8 cellular contexts compared by ENCODE assay signal in genomic region chr3:107598926-107599754, GRCh38.
DNase-seq lines count a peak whose midpoint lies in the region; ATAC-seq and TF ChIP-seq lines count a peak whose summit lies in the region.

No MANE protein-coding gene starts in this region.

- TF ChIP-seq CTCF in epithelial cell of esophagus (IDR thresholded peaks at IDR 0.05; ENCODE audit: insufficient read depth, low read depth, low read length, missing control alignments) (no peak), mucosa of descending colon (IDR thresholded peaks at IDR 0.05) (no peak)

- no peaks in the 10 kb centered on the region for H3K36me3 ChIP-seq in mucosa of descending colon (ENCODE audit: low read depth)

- intact Hi-C loops in mucosa of descending colon (cut with DNase I, micrococcal nuclease): no loop called here

- H3K4me1 ChIP-seq in mucosa of descending colon (ENCODE audit: low read depth): peaks cover 7% of the 10 kb centered on the region

- peak; percentile 92 for DNase-seq in NCI-H146 treated with DMSO at 0.1 percent for 48 hours (lab: John Stamatoyannopoulos, UW; ENCODE audit: unreplicated experiment)
- peak in 2 of 3 experiments; percentile 9 to 10 for DNase-seq in activated CD8-positive, alpha-beta memory T cell treated with anti-CD3 and anti-CD28 coated beads for 48 hours (ENCODE audit: low read depth in 2 of 3, low spot score in 2 of 3)
- DNase-seq in epithelial cell of esophagus (ENCODE audit: low read depth): peak; percentile 42
- DNase-seq in mucosa of descending colon: peak; percentile 62 to 66 (median 63)
- DNase-seq in stimulated activated naive CD8-positive, alpha-beta T cell treated with anti-CD3 and anti-CD28 coated beads, Interleukin-15, amount 100 ng/mL, for 72 hours: peak; percentile 38 to 60
- no peak for DNase-seq in NCI-H526 treated with DMSO at 0.1 percent for 48 hours (lab: John Stamatoyannopoulos, UW)

- ATAC-seq in GM18505 (IDR thresholded peaks at IDR 0.05; ENCODE audit: unreplicated experiment): peak; percentile 91
- peak; percentile 94 for ATAC-seq in HG02678 (IDR thresholded peaks at IDR 0.05; ENCODE audit: unreplicated experiment)
- peak; percentile 99 for ATAC-seq in mucosa of descending colon
- peak; percentile 94 for ATAC-seq in stimulated activated naive CD8-positive, alpha-beta T cell treated with anti-CD3 and anti-CD28 coated beads, Interleukin-15, amount 100 ng/mL, for 72 hours

- H3K27ac Mint-ChIP-seq in stimulated activated naive CD8-positive, alpha-beta T cell treated with anti-CD3 and anti-CD28 coated beads, Interleukin-15, amount 100 ng/mL, for 72 hours: peak overlapping the region; percentile 97 to 98

- H3K4me3 Mint-ChIP-seq in stimulated activated naive CD8-positive, alpha-beta T cell treated with anti-CD3 and anti-CD28 coated beads, Interleukin-15, amount 100 ng/mL, for 72 hours: peak overlapping the region; percentile 86 to 93

- peaks cover 65% of the 10 kb centered on the region for H3K4me1 Mint-ChIP-seq in stimulated activated naive CD8-positive, alpha-beta T cell treated with anti-CD3 and anti-CD28 coated beads, Interleukin-15, amount 100 ng/mL, for 72 hours

- no peaks in the 10 kb centered on the region for H3K9me3 Mint-ChIP-seq in stimulated activated naive CD8-positive, alpha-beta T cell treated with anti-CD3 and anti-CD28 coated beads, Interleukin-15, amount 100 ng/mL, for 72 hours

- TF ChIP-seq POLR2A in GM18505 (IDR thresholded peaks at IDR 0.05; ENCODE audit: borderline replicate concordance, extremely low read depth, insufficient read depth, insufficient read length): peak; percentile 59

- no peaks in the 10 kb centered on the region for H3K27me3 Mint-ChIP-seq in stimulated activated naive CD8-positive, alpha-beta T cell treated with anti-CD3 and anti-CD28 coated beads, Interleukin-15, amount 100 ng/mL, for 72 hours

- H3K4me3 ChIP-seq in epithelial cell of esophagus (ENCODE audit: low read length) (peak overlapping the region; percentile 32), mucosa of descending colon (no peak overlapping the region)

- no peaks in the 10 kb centered on the region for H3K9me3 ChIP-seq in mucosa of descending colon
